In the genomic region with DNA sequence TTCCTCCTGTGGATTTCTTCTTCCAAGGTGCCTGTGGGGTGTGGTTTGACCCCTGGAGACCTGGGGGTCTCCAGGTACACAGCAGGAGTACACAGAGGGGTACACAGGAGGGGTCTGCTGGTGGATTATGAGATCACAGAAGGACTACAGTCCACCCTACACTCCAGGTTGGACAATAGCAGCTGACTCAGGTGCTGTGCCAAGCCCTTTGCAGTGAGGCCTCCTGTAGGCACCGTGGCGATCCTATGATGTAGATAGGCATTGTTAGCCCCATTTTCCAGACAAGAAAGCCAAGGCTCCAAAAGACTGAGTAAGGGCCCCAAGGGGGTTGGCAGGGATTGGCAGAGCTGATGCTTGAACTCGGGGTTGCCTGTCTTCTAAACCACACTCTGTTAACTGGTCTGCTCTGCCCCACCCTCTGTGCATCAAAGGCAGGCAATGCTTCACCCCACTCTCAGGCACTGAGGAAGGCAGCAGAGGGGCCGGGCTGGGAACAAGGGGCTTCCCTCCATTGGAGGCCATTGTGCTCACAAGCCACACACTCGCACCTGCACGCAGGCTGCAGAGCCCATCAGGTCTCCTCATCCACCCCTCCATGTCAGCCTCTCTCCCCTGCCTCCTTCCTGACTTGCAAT, we compare ENCODE assay signal across 1 cellular context.
TF ChIP-seq lines count a peak whose summit lies in the region.

No MANE protein-coding gene starts in this region.

TF ChIP-seq in IMR-90, 13 proteins besides CTCF, POLR2A, EP300 and RAD21:
- TF ChIP-seq MAZ (IDR thresholded peaks at IDR 0.05; ENCODE audit: borderline replicate concordance, low read depth, low read length): no peak
- TF ChIP-seq CHD1 (IDR thresholded peaks at IDR 0.05; ENCODE audit: low read depth, low read length): no peak
- no peak for TF ChIP-seq NFE2L2 (IDR thresholded peaks at IDR 0.05; ENCODE audit: low read depth, low read length)
- TF ChIP-seq, protein P1, sequence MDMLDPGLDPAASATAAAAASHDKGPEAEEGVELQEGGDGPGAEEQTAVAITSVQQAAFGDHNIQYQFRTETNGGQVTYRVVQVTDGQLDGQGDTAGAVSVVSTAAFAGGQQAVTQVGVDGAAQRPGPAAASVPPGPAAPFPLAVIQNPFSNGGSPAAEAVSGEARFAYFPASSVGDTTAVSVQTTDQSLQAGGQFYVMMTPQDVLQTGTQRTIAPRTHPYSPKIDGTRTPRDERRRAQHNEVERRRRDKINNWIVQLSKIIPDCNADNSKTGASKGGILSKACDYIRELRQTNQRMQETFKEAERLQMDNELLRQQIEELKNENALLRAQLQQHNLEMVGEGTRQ (IDR thresholded peaks at IDR 0.05; ENCODE audit: low read depth, low read length): no peak
- TF ChIP-seq, protein P2, sequence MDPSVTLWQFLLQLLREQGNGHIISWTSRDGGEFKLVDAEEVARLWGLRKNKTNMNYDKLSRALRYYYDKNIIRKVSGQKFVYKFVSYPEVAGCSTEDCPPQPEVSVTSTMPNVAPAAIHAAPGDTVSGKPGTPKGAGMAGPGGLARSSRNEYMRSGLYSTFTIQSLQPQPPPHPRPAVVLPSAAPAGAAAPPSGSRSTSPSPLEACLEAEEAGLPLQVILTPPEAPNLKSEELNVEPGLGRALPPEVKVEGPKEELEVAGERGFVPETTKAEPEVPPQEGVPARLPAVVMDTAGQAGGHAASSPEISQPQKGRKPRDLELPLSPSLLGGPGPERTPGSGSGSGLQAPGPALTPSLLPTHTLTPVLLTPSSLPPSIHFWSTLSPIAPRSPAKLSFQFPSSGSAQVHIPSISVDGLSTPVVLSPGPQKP (IDR thresholded peaks at IDR 0.05; ENCODE audit: borderline replicate concordance, low read depth, low read length): no peak
- no peak for TF ChIP-seq FOS (IDR thresholded peaks at IDR 0.05; ENCODE audit: low read depth, low read length)
- TF ChIP-seq RCOR1 (IDR thresholded peaks at IDR 0.05; ENCODE audit: insufficient replicate concordance, low read length): no peak
- TF ChIP-seq BHLHE40 (IDR thresholded peaks at IDR 0.05; ENCODE audit: low read depth, low read length): no peak
- TF ChIP-seq MAFK (IDR thresholded peaks at IDR 0.05; ENCODE audit: low read depth, low read length): no peak
- TF ChIP-seq MXI1 (IDR thresholded peaks at IDR 0.05; ENCODE audit: borderline replicate concordance, low read depth, low read length): no peak
- no peak for TF ChIP-seq CEBPB (IDR thresholded peaks at IDR 0.05; ENCODE audit: low read depth, low read length)
- TF ChIP-seq SMC3 (IDR thresholded peaks at IDR 0.05; ENCODE audit: low read depth, low read length): no peak
- no peak for TF ChIP-seq RFX5 (IDR thresholded peaks at IDR 0.05; ENCODE audit: low read depth, low read length)
